Comparison of ENCODE assay signal across 19 cellular contexts in genomic region chr14:58283730-58284129, GRCh38. TPM values are rescaled to one million over a fixed set of nuclear protein-coding genes. Genes with fewer than 3 reads are reported as not detected.
A peak's percentile ranks its signal among the peaks of the same experiment; 100 is the strongest.
DNase-seq lines count a peak whose midpoint lies in the region; ATAC-seq, FAIRE-seq and TF ChIP-seq lines count a peak whose summit lies in the region.
"Had no signal": no experiment of that assay in that cellular context is flagged by ENCODE, and none has a peak within 500 bp of the region (broad histone marks: within the 10 kb centered on the region; RNA-seq: fewer than 3 reads in every experiment).

No MANE protein-coding gene starts in this region.

- no peak overlapping the region for H3K4me2 ChIP-seq in neural progenitor cell

- H3K36me3 ChIP-seq in liver (ENCODE audit: control insufficient read depth in 4 of 4, insufficient read depth in 3 of 4, low read depth in 1 of 4, low read length in 3 of 4) (peaks cover 2 to 20% (median 14%) of the 10 kb centered on the region in 4 donors), small intestine (ENCODE audit: control insufficient read depth in 2 of 2, insufficient read depth in 2 of 2, low read length in 2 of 2) (peaks cover 3 to 15% of the 10 kb centered on the region in 2 donors), neural progenitor cell (peaks cover 7% of the 10 kb centered on the region)

- peaks cover 49% of the 10 kb centered on the region for H3K36me3 Mint-ChIP-seq in activated naive CD4-positive, alpha-beta T cell treated with anti-CD3 and anti-CD28 coated beads for 36 hours (ENCODE audit: low read depth)
- H3K36me3 Mint-ChIP-seq in activated naive CD4-positive, alpha-beta T cell treated with anti-CD3 and anti-CD28 coated beads, Interleukin-2, amount 10 ng/mL, durations not matched to agents 7 days and 5 days, result peaks cover 72% of the 10 kb centered on the region
- H3K36me3 Mint-ChIP-seq in T-cell (peaks cover 44% of the 10 kb centered on the region), neural progenitor cell (peaks cover 26% of the 10 kb centered on the region)

- no peak for FAIRE-seq in small intestine (lab: Jason Lieb, UNC)
- FAIRE-seq: islet of Langerhans had no signal

- H3K4me1 Mint-ChIP-seq in activated naive CD4-positive, alpha-beta T cell treated with anti-CD3 and anti-CD28 coated beads for 36 hours (ENCODE audit: low read depth), result peaks cover 72% of the 10 kb centered on the region
- peaks cover 55% of the 10 kb centered on the region for H3K4me1 Mint-ChIP-seq in activated naive CD4-positive, alpha-beta T cell treated with anti-CD3 and anti-CD28 coated beads, Interleukin-2, amount 10 ng/mL, durations not matched to agents 7 days and 5 days
- H3K4me1 Mint-ChIP-seq in T-cell (peaks cover 74 to 79% (median 78%) of the 10 kb centered on the region in 3 donors), neural progenitor cell (no peaks in the 10 kb centered on the region)

- H2AFZ ChIP-seq in neural progenitor cell (replicated peaks), result no peak overlapping the region

- H3F3A ChIP-seq in neural progenitor cell (ENCODE audit: low read depth), result no peaks in the 10 kb centered on the region

- H4K20me1 ChIP-seq in neural progenitor cell (ENCODE audit: low read depth), result peaks cover 38% of the 10 kb centered on the region

- no peak for TF ChIP-seq RAD21 in liver (IDR thresholded peaks at IDR 0.05)

- no peak for DNase-seq in activated naive CD4-positive, alpha-beta T cell treated with anti-CD3 and anti-CD28 coated beads for 36 hours
- no peak for DNase-seq in activated naive CD4-positive, alpha-beta T cell treated with anti-CD3 and anti-CD28 coated beads, Interleukin-2, amount 10 ng/mL, durations not matched to agents 7 days and 5 days
- DNase-seq in T-cell, result no peak
- DNase-seq in small intestine, result peak; percentile 29
- no peak for DNase-seq in SK-N-DZ (ENCODE audit: low spot score)
- no peak for DNase-seq in neural progenitor cell (ENCODE audit: low spot score)
- DNase-seq in KBM-7, result no peak
- DNase-seq: DMS153, GDM1, mesenchymal stem cell, NCI-H187, NCI-H345, T-helper 9 cell had no signal

- H3K4me3 ChIP-seq in liver (ENCODE audit: low read depth in 1 of 3, low read length in 3 of 3) (no peak overlapping the region), small intestine (ENCODE audit: low read depth in 1 of 2, low read length in 2 of 2) (no peak overlapping the region), neural progenitor cell (no peak overlapping the region)
- H3K4me3 ChIP-seq: coronary artery, SJSA1 had no signal

- no peak overlapping the region for H3K9ac ChIP-seq in liver (ENCODE audit: low read depth in 1 of 2, low read length in 2 of 2)
- H3K9ac ChIP-seq in neural progenitor cell, result no peak overlapping the region

- H3K27ac Mint-ChIP-seq in activated naive CD4-positive, alpha-beta T cell treated with anti-CD3 and anti-CD28 coated beads for 36 hours, result peak overlapping the region; percentile 99
- H3K27ac Mint-ChIP-seq in activated naive CD4-positive, alpha-beta T cell treated with anti-CD3 and anti-CD28 coated beads, Interleukin-2, amount 10 ng/mL, durations not matched to agents 7 days and 5 days, result no peak overlapping the region
- H3K27ac Mint-ChIP-seq in T-cell (peak overlapping the region; percentile 40 to 41), neural progenitor cell (no peak overlapping the region)

- no peaks in the 10 kb centered on the region for H3K9me3 Mint-ChIP-seq in activated naive CD4-positive, alpha-beta T cell treated with anti-CD3 and anti-CD28 coated beads for 36 hours
- no peaks in the 10 kb centered on the region for H3K9me3 Mint-ChIP-seq in activated naive CD4-positive, alpha-beta T cell treated with anti-CD3 and anti-CD28 coated beads, Interleukin-2, amount 10 ng/mL, durations not matched to agents 7 days and 5 days
- no peaks in the 10 kb centered on the region for H3K9me3 Mint-ChIP-seq in T-cell
- no peaks in the 10 kb centered on the region for H3K9me3 Mint-ChIP-seq in neural progenitor cell
- H3K9me3 Mint-ChIP-seq: neural crest cell had no signal

- H3K27ac ChIP-seq in liver (ENCODE audit: low read depth in 1 of 2, low read length in 2 of 2) (peak overlapping the region in 1 of 2 donors; percentile 10), small intestine (ENCODE audit: low read depth in 1 of 2, low read length in 1 of 2) (no peak overlapping the region), neural progenitor cell (no peak overlapping the region)
- H3K27ac ChIP-seq: SJSA1 had no signal

- no peak overlapping the region for H3K4me3 Mint-ChIP-seq in activated naive CD4-positive, alpha-beta T cell treated with anti-CD3 and anti-CD28 coated beads for 36 hours
- H3K4me3 Mint-ChIP-seq in activated naive CD4-positive, alpha-beta T cell treated with anti-CD3 and anti-CD28 coated beads, Interleukin-2, amount 10 ng/mL, durations not matched to agents 7 days and 5 days, result no peak overlapping the region
- no peak overlapping the region for H3K4me3 Mint-ChIP-seq in T-cell
- no peak overlapping the region for H3K4me3 Mint-ChIP-seq in neural progenitor cell
- H3K4me3 Mint-ChIP-seq: neural crest cell had no signal

- H3K27me3 Mint-ChIP-seq in activated naive CD4-positive, alpha-beta T cell treated with anti-CD3 and anti-CD28 coated beads for 36 hours (ENCODE audit: low read depth), result no peaks in the 10 kb centered on the region
- H3K27me3 Mint-ChIP-seq in activated naive CD4-positive, alpha-beta T cell treated with anti-CD3 and anti-CD28 coated beads, Interleukin-2, amount 10 ng/mL, durations not matched to agents 7 days and 5 days, result no peaks in the 10 kb centered on the region
- no peaks in the 10 kb centered on the region for H3K27me3 Mint-ChIP-seq in T-cell
- no peaks in the 10 kb centered on the region for H3K27me3 Mint-ChIP-seq in neural progenitor cell (ENCODE audit: insufficient read depth, low read depth)

- POLR2A ChIA-PET in T-cell (lab: Charles Lee), result no interaction called here

- no peak for ATAC-seq in T-cell (replicated peaks in 1 of 4)
- ATAC-seq: Panc1 had no signal

- H3K9me3 ChIP-seq in liver (ENCODE audit: control insufficient read depth in 4 of 4, low read length in 3 of 4) (no peaks in the 10 kb centered on the region), small intestine (ENCODE audit: control insufficient read depth, low read depth) (no peaks in the 10 kb centered on the region), neural progenitor cell (ENCODE audit: low read depth) (no peaks in the 10 kb centered on the region)
- H3K9me3 ChIP-seq: SJSA1 had no signal

- H3K27me3 ChIP-seq in liver (ENCODE audit: control insufficient read depth in 4 of 4, insufficient read depth in 4 of 4, low read length in 3 of 4), result no peaks in the 10 kb centered on the region
- no peaks in the 10 kb centered on the region for H3K27me3 ChIP-seq in small intestine (ENCODE audit: control insufficient read depth in 2 of 2, insufficient read depth in 2 of 2, low read length in 2 of 2)
- H3K27me3 ChIP-seq in neural progenitor cell, result no peaks in the 10 kb centered on the region
- H3K27me3 ChIP-seq: SJSA1 had no signal

- H3K4me1 ChIP-seq in liver (ENCODE audit: control insufficient read depth in 4 of 4, insufficient read depth in 4 of 4, low read length in 3 of 4) (peaks cover 15 to 64% (median 57%) of the 10 kb centered on the region in 4 donors), small intestine (ENCODE audit: control insufficient read depth in 2 of 2, insufficient read depth in 1 of 2, low read depth in 1 of 2, low read length in 1 of 2) (peaks cover 0 to 8% of the 10 kb centered on the region in 2 donors), neural progenitor cell (no peaks in the 10 kb centered on the region)

- TF ChIP-seq CTCF in liver (IDR thresholded peaks at IDR 0.05; ENCODE audit: low read depth, low read length, missing input control), result no peak
- TF ChIP-seq CTCF in neural progenitor cell (IDR thresholded peaks at IDR 0.05), result no peak

- intact Hi-C loops in activated naive CD4-positive, alpha-beta T cell treated with anti-CD3 and anti-CD28 coated beads for 36 hours (cut with micrococcal nuclease), result loop anchor here (5.0 kb wide), 1 partner anchor 354 kb away; the partner anchor contains the start of gene DACT1

- H3K79me2 ChIP-seq in neural progenitor cell (ENCODE audit: low read depth), result peaks cover 99% of the 10 kb centered on the region

- CTCF ChIA-PET in activated naive CD4-positive, alpha-beta T cell treated with anti-CD3 and anti-CD28 coated beads for 36 hours (lab: Charles Lee), result interaction anchor here (0.6 kb wide), 1 partner anchor 31 kb away, joined by 5 read pairs; no protein-coding TSS in a partner anchor
- CTCF ChIA-PET in activated naive CD4-positive, alpha-beta T cell treated with anti-CD3 and anti-CD28 coated beads, Interleukin-2, amount 10 ng/mL, durations not matched to agents 7 days and 5 days (lab: Charles Lee), result no interaction called here
- CTCF ChIA-PET in T-cell (lab: Charles Lee), result no interaction called here

- in situ Hi-C loops in KBM-7 (cut with MboI; ENCODE audit: low pct_unique_long_range_greater_than_20kb, low sequenced_read_pairs), result no loop called here

TF ChIP-seq in liver, 16 proteins besides CTCF, POLR2A, EP300 and RAD21:
- TF ChIP-seq FOXA2 (IDR thresholded peaks at IDR 0.05) (peak; percentile 7), JUND (IDR thresholded peaks at IDR 0.05) (no peak), HNF4A (conservative IDR thresholded peaks at IDR 0.05) (peak in 1 of 2 donors; percentile 59)

RNA-seq across cellular contexts. Expression of gene ARID4A, which starts 14.6 kb away (rescaled TPM):
- 10 to 100 TPM; 18.9 to 20.4 TPM for total RNA-seq in activated naive CD4-positive, alpha-beta T cell treated with anti-CD3 and anti-CD28 coated beads for 36 hours
- total RNA-seq in T-cell (10 to 100 TPM; 51.2 to 70.1 (median 57.6) TPM), liver (10 to 100 TPM; 10.1 to 13.9 TPM), neural progenitor cell (ENCODE audit: low replicate concordance) (12.6 and 24.1 TPM in 2 replicates)
- polyA plus RNA-seq in liver (10 to 100 TPM in 1 of 2 donors, 1 to 10 TPM in 1; 3.8 to 26.9 TPM), small intestine (1 to 10 TPM; 5.5 to 8.7 (median 6.2) TPM)
- 3.5 and 4.4 TPM in 2 replicates for polyA plus RNA-seq in SK-N-DZ (2014; cell fraction: cytosol; rRNA removed)
- 11.0 and 14.2 TPM in 2 replicates for polyA plus RNA-seq in SK-N-DZ (2014; cell fraction: nucleus; rRNA removed)

RNA-seq across cellular contexts. Expression of gene PSMA3, which starts 39.1 kb away (rescaled TPM):
- 100 to 1,000 TPM; 399 to 424 TPM for total RNA-seq in activated naive CD4-positive, alpha-beta T cell treated with anti-CD3 and anti-CD28 coated beads for 36 hours
- 100 to 1,000 TPM in 2 of 5 donors, 10 to 100 TPM in 3; 75.5 to 139 (median 99.7) TPM for total RNA-seq in T-cell
- 100 to 1,000 TPM in 1 of 2 donors, 10 to 100 TPM in 1; 54.6 to 120 TPM for total RNA-seq in liver
- polyA plus RNA-seq in liver, result 100 to 1,000 TPM; 106 to 192 TPM
- polyA plus RNA-seq in small intestine, result 100 to 1,000 TPM; 166 to 206 (median 175) TPM
- polyA plus RNA-seq in SK-N-DZ (2014; cell fraction: cytosol; rRNA removed), result 200 and 225 TPM in 2 replicates
- 116 and 148 TPM in 2 replicates for polyA plus RNA-seq in SK-N-DZ (2014; cell fraction: nucleus; rRNA removed)
- total RNA-seq in neural progenitor cell (ENCODE audit: low replicate concordance), result 192 and 268 TPM in 2 replicates

Comparison
In these comparisons a context has a peak if more than half of its experiments do, and no peak if none do; other contexts are left out.
1. H3K27ac Mint-ChIP-seq: peak in activated naive CD4-positive, alpha-beta T cell treated with anti-CD3 and anti-CD28 coated beads for 36 hours (single experiment) and T-cell (2 of 2); none in activated naive CD4-positive, alpha-beta T cell treated with anti-CD3 and anti-CD28 coated beads, Interleukin-2, amount 10 ng/mL, durations not matched to agents 7 days and 5 days (single experiment) and neural progenitor cell (single experiment).